ENCODE assay signal across 21 cellular contexts in the genomic region with DNA sequence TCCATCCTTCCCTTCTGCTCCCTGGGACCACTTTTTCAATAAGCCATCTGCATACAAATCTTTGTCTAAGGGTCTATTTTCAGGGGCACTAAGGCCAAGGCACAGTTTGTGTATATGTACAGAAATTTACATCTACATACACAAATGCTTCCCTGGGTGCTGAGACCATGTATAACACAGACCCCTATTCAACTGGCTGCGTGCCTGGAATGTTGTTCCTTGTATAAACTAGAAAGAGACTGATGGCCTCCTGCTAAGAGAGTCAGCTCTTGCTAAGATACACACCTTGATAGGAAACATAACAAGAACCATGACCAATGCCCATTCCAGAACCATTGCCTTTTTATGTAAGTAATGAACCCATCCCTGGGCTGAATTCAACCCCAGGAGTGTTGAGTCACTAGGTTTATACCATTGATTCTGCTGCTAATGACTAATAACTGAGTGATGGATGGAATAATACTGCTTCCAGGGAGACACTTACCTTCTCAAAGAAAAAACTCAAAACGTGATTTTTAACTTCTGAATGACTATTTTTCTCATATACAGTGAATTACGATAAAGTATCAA.
"Had no signal": no experiment of that assay in that cellular context is flagged by ENCODE, and none has a peak within 500 bp of the region (broad histone marks: within the 10 kb centered on the region; RNA-seq: fewer than 3 reads in every experiment).

No MANE protein-coding gene starts in this region.

- H3K36me3 Mint-ChIP-seq: activated naive CD8-positive, alpha-beta T cell treated with anti-CD3 and anti-CD28 coated beads, Interleukin-2, amount 10 ng/mL, durations not matched to agents 7 days and 5 days had no signal

- H3K36me3 ChIP-seq: adrenal gland had no signal

- H3K27ac ChIP-seq: adrenal gland, SK-N-MC had no signal

- H3K9me3 ChIP-seq: adrenal gland had no signal

- H3K9me3 Mint-ChIP-seq: activated naive CD8-positive, alpha-beta T cell treated with anti-CD3 and anti-CD28 coated beads, Interleukin-2, amount 10 ng/mL, durations not matched to agents 7 days and 5 days had no signal

- H3K4me1 Mint-ChIP-seq: activated naive CD8-positive, alpha-beta T cell treated with anti-CD3 and anti-CD28 coated beads, Interleukin-2, amount 10 ng/mL, durations not matched to agents 7 days and 5 days had no signal

- H3K4me3 Mint-ChIP-seq: activated CD8-positive, alpha-beta T cell treated with anti-CD3 and anti-CD28 coated beads, Interleukin-2, amount 10 ng/mL, durations not matched to agents 7 days and 5 days; activated naive CD8-positive, alpha-beta T cell treated with anti-CD3 and anti-CD28 coated beads, Interleukin-2, amount 10 ng/mL, durations not matched to agents 7 days and 5 days had no signal

- ATAC-seq: activated CD4-positive, CD25-positive, alpha-beta regulatory T cell treated with anti-CD3 and anti-CD28 coated beads, Interleukin-2, amount 50 U/mL, for 24 hours; activated CD8-positive, alpha-beta T cell treated with anti-CD3 and anti-CD28 coated beads, Interleukin-2, amount 10 ng/mL, durations not matched to agents 7 days and 5 days; K562; Right ventricle myocardium inferior had no signal

- H3K27ac Mint-ChIP-seq: activated CD8-positive, alpha-beta T cell treated with anti-CD3 and anti-CD28 coated beads, Interleukin-2, amount 10 ng/mL, durations not matched to agents 7 days and 5 days; activated naive CD8-positive, alpha-beta T cell treated with anti-CD3 and anti-CD28 coated beads, Interleukin-2, amount 10 ng/mL, durations not matched to agents 7 days and 5 days had no signal

- H3K4me1 ChIP-seq: adrenal gland had no signal

- H3K27me3 Mint-ChIP-seq: activated naive CD8-positive, alpha-beta T cell treated with anti-CD3 and anti-CD28 coated beads, Interleukin-2, amount 10 ng/mL, durations not matched to agents 7 days and 5 days had no signal

- H3K4me3 ChIP-seq: adrenal gland, K562, SK-N-MC had no signal

- DNase-seq: activated CD4-positive, alpha-beta T cell treated with anti-CD3 and anti-CD28 coated beads for 4 hours; activated CD8-positive, alpha-beta memory T cell treated with anti-CD3 and anti-CD28 coated beads, Interleukin-2, amount 50 U/mL, for 48 hours; activated CD8-positive, alpha-beta T cell treated with anti-CD3 and anti-CD28 coated beads, Interleukin-2, amount 10 ng/mL, durations not matched to agents 7 days and 5 days; activated naive CD4-positive, alpha-beta T cell treated with anti-CD3 and anti-CD28 coated beads, Interleukin-2, amount 50 U/mL, for 16 hours; activated naive CD8-positive, alpha-beta T cell treated with anti-CD3 and anti-CD28 coated beads, Interleukin-2, amount 10 ng/mL, durations not matched to agents 7 days and 5 days; activated T-cell treated with anti-CD3 and anti-CD28 coated beads, Interleukin-2, amount 50 U/mL, for 1 hour; adrenal gland; anterior cingulate cortex; caudate nucleus; Karpas-422; NCI-H1048; NCI-H146; NCI-H187 treated with DMSO at 0.1 percent for 48 hours; NCI-H2081 treated with DMSO at 0.1 percent for 48 hours; NCI-H446; NCI-H524; SW 1271 had no signal

- H3K27me3 ChIP-seq: adrenal gland had no signal
